Comparison of ENCODE assay signal across 8 cellular contexts in genomic region chr17:48054238-48055185, GRCh38. TPM values are rescaled to one million over a fixed set of nuclear protein-coding genes. Genes with fewer than 3 reads are reported as not detected.
A peak's percentile ranks its signal among the peaks of the same experiment; 100 is the strongest.
DNase-seq lines count a peak whose midpoint lies in the region; ATAC-seq and TF ChIP-seq lines count a peak whose summit lies in the region.

No MANE protein-coding gene starts in this region.

- H2AK5ac ChIP-seq in trophoblast cell (ENCODE audit: low read length): no peak overlapping the region

- peak overlapping the region; percentile 31 for H2BK5ac ChIP-seq in trophoblast cell (ENCODE audit: low read depth, low read length, poor library complexity)

- DNase-seq in BJ (ENCODE audit: low read depth) (peak; percentile 57), NCI-H1105 (lab: John Stamatoyannopoulos, UW) (peak; percentile 60), left cardiac atrium (peak; percentile 75), trophoblast cell (peak; percentile 26 to 60), MV-4-11 (lab: John Stamatoyannopoulos, UW) (no peak)
- no peak for DNase-seq in activated naive CD8-positive, alpha-beta T cell treated with anti-CD3 and anti-CD28 coated beads for 36 hours

- no peak overlapping the region for H2BK120ac ChIP-seq in trophoblast cell (ENCODE audit: insufficient read depth, low read length, poor library complexity)

- H3K4me2 ChIP-seq in trophoblast cell (ENCODE audit: low read length): peak overlapping the region; percentile 79

- no peak overlapping the region for H2AFZ ChIP-seq in trophoblast cell (ENCODE audit: insufficient read depth, low read length, poor library complexity)

- H3K14ac ChIP-seq in trophoblast cell (ENCODE audit: low read length): peak overlapping the region; percentile 10

- WGBS in trophoblast cell (ENCODE audit: extremely low coverage, insufficient coverage, insufficient read length): no CpG with 5 or more reads among the region's 34 CpGs

- ATAC-seq in left cardiac atrium (peak; percentile 64 to 70), GM21367 (IDR thresholded peaks at IDR 0.05; ENCODE audit: unreplicated experiment) (no peak), HG02759 (IDR thresholded peaks at IDR 0.05; ENCODE audit: unreplicated experiment) (no peak)

- peak overlapping the region; percentile 8 for H4K8ac ChIP-seq in trophoblast cell (ENCODE audit: low read depth, low read length)

- intact Hi-C loops in left cardiac atrium (cut with DNase I): no loop called here

- POLR2A ChIA-PET in BJ (lab: Charles Lee): interaction anchor here (0.6 to 1.5 kb wide), 2 partner anchors 15 to 46 kb away, joined by 4 to 12 read pairs; partner anchors contain the start of gene CBX1

- peak overlapping the region; percentile 98 for H3K27ac Mint-ChIP-seq in activated naive CD8-positive, alpha-beta T cell treated with anti-CD3 and anti-CD28 coated beads for 36 hours

- H4K12ac ChIP-seq in trophoblast cell (ENCODE audit: low read depth, low read length): no peak overlapping the region

- H3K4me3 ChIP-seq in BJ (ENCODE audit: low read depth, low read length) (peak overlapping the region; percentile 36), trophoblast cell (ENCODE audit: low read depth, low read length) (peak overlapping the region; percentile 69)

- peaks cover 27 to 35% of the 10 kb centered on the region in 2 experiments for H3K4me1 ChIP-seq in trophoblast cell (ENCODE audit: control insufficient read depth in 1 of 2, insufficient read depth in 2 of 2, low read length in 2 of 2)

- peaks cover 64% of the 10 kb centered on the region for H3K4me1 Mint-ChIP-seq in activated naive CD8-positive, alpha-beta T cell treated with anti-CD3 and anti-CD28 coated beads for 36 hours

- H3K79me1 ChIP-seq in trophoblast cell (ENCODE audit: low read length): peaks cover 6% of the 10 kb centered on the region

- peaks cover 62% of the 10 kb centered on the region for H3K36me3 Mint-ChIP-seq in activated naive CD8-positive, alpha-beta T cell treated with anti-CD3 and anti-CD28 coated beads for 36 hours

- no peak overlapping the region for H3K23ac ChIP-seq in trophoblast cell (ENCODE audit: low read length)

- peak overlapping the region; percentile 67 for H3K18ac ChIP-seq in trophoblast cell (ENCODE audit: low read length)

- H4K91ac ChIP-seq in trophoblast cell (ENCODE audit: low read depth, low read length): peak overlapping the region; percentile 48

- peak overlapping the region; percentile 14 for H3K9ac ChIP-seq in trophoblast cell (ENCODE audit: low read length)

- no peaks in the 10 kb centered on the region for H3K9me3 ChIP-seq in trophoblast cell (ENCODE audit: insufficient read depth, low read depth, low read length)

- no peak overlapping the region for H2BK12ac ChIP-seq in trophoblast cell (ENCODE audit: low read length)

- CTCF ChIA-PET in BJ (lab: Yijun Ruan, JAX): interaction anchor here (0.6 to 3.3 kb wide), 8 partner anchors 11 to 64 kb away, joined by 3 to 10 read pairs (median 4); no protein-coding TSS in a partner anchor

- peak overlapping the region; percentile 52 for H3K4me3 Mint-ChIP-seq in activated naive CD8-positive, alpha-beta T cell treated with anti-CD3 and anti-CD28 coated beads for 36 hours

- no peaks in the 10 kb centered on the region for H3K27me3 Mint-ChIP-seq in activated naive CD8-positive, alpha-beta T cell treated with anti-CD3 and anti-CD28 coated beads for 36 hours

- peaks cover 25% of the 10 kb centered on the region for H3K36me3 ChIP-seq in BJ (ENCODE audit: control insufficient read depth, insufficient read depth, low read length)
- H3K36me3 ChIP-seq in trophoblast cell (ENCODE audit: control insufficient read depth in 1 of 2, insufficient read depth in 2 of 2, low read length in 2 of 2): peaks cover 53 to 71% of the 10 kb centered on the region in 2 experiments

- peaks cover 5% of the 10 kb centered on the region for H3K79me2 ChIP-seq in trophoblast cell (ENCODE audit: control insufficient read depth, insufficient read depth, low read length, poor library complexity)

- H3K9me3 Mint-ChIP-seq in activated naive CD8-positive, alpha-beta T cell treated with anti-CD3 and anti-CD28 coated beads for 36 hours: no peaks in the 10 kb centered on the region

- no peak for TF ChIP-seq CTCF in BJ (IDR thresholded peaks at IDR 0.05; ENCODE audit: insufficient read depth, low read depth, low read length)

- H3K4ac ChIP-seq in trophoblast cell (ENCODE audit: low read depth, low read length): peak overlapping the region; percentile 64

- H3K27ac ChIP-seq in trophoblast cell (ENCODE audit: low read depth, low read length): peak overlapping the region; percentile 52

- H3K27me3 ChIP-seq in BJ (ENCODE audit: control insufficient read depth, insufficient read depth, low read length) (no peaks in the 10 kb centered on the region), trophoblast cell (ENCODE audit: insufficient read depth, low read length) (no peaks in the 10 kb centered on the region)

RNA-seq across cellular contexts. Expression of gene NFE2L1, which starts 6.4 kb away (rescaled TPM):
- 255 and 281 TPM in 2 replicates for polyA plus RNA-seq in BJ (2011; rRNA removed)
- 169 and 279 TPM in 2 replicates for polyA minus RNA-seq in BJ (2011; rRNA and poly(A)+ RNA removed)
- 10 to 100 TPM; 99.0 to 99.7 TPM for total RNA-seq in activated naive CD8-positive, alpha-beta T cell treated with anti-CD3 and anti-CD28 coated beads for 36 hours
- 100 to 1,000 TPM; 527 to 675 TPM for total RNA-seq in left cardiac atrium
- 87.8 and 92.2 TPM in 2 replicates for polyA plus RNA-seq in trophoblast cell (2013)

RNA-seq across cellular contexts. Expression of gene COPZ2, which starts 16.9 kb away (rescaled TPM):
- polyA plus RNA-seq in BJ (2011; rRNA removed): 132 and 181 TPM in 2 replicates
- polyA minus RNA-seq in BJ (2011; rRNA and poly(A)+ RNA removed): 103 and 118 TPM in 2 replicates
- total RNA-seq in activated naive CD8-positive, alpha-beta T cell treated with anti-CD3 and anti-CD28 coated beads for 36 hours: 1 to 10 TPM; 6.3 to 7.5 TPM
- total RNA-seq in left cardiac atrium: 10 to 100 TPM; 50.5 to 54.0 TPM
- polyA plus RNA-seq in trophoblast cell (2013): 1.8 and 2.3 TPM in 2 replicates

RNA-seq across cellular contexts. Expression of gene CBX1, which starts 46.8 kb away (rescaled TPM):
- 20.7 and 40.4 TPM in 2 replicates for polyA plus RNA-seq in BJ (2011; rRNA removed)
- 7.6 and 7.8 TPM in 2 replicates for polyA minus RNA-seq in BJ (2011; rRNA and poly(A)+ RNA removed)
- 10 to 100 TPM; 60.3 to 60.5 TPM for total RNA-seq in activated naive CD8-positive, alpha-beta T cell treated with anti-CD3 and anti-CD28 coated beads for 36 hours
- 10 to 100 TPM; 29.2 to 35.6 TPM for total RNA-seq in left cardiac atrium
- 82.8 and 87.6 TPM in 2 replicates for polyA plus RNA-seq in trophoblast cell (2013)

RNA-seq across cellular contexts. Expression of gene SNX11, which starts 53.1 kb away (rescaled TPM):
- 23.5 and 27.3 TPM in 2 replicates for polyA plus RNA-seq in BJ (2011; rRNA removed)
- polyA minus RNA-seq in BJ (2011; rRNA and poly(A)+ RNA removed): 12.0 and 16.9 TPM in 2 replicates
- total RNA-seq in activated naive CD8-positive, alpha-beta T cell treated with anti-CD3 and anti-CD28 coated beads for 36 hours: 10 to 100 TPM; 32.0 to 33.1 TPM
- total RNA-seq in left cardiac atrium: 10 to 100 TPM; 13.3 to 14.7 TPM
- 8.8 and 9.5 TPM in 2 replicates for polyA plus RNA-seq in trophoblast cell (2013)

Comparison
In these comparisons a context has a peak if more than half of its experiments do, and no peak if none do; other contexts are left out.
1. DNase-seq: peak in BJ (single experiment), NCI-H1105 (single experiment), left cardiac atrium (single experiment) and trophoblast cell (2 of 2); none in activated naive CD8-positive, alpha-beta T cell treated with anti-CD3 and anti-CD28 coated beads for 36 hours (single experiment) and MV-4-11 (single experiment).
2. ATAC-seq: peak in left cardiac atrium (2 of 2); none in GM21367 (single experiment) and HG02759 (single experiment).
3. RNA of gene NFE2L1, which starts 6.4 kb away (total RNA-seq): 527 to 675 TPM in left cardiac atrium; 99.0 to 99.7 TPM in activated naive CD8-positive, alpha-beta T cell treated with anti-CD3 and anti-CD28 coated beads for 36 hours; every median in the first group is over 4 times any median in the second.
4. RNA of gene COPZ2, which starts 16.9 kb away (total RNA-seq): 50.5 to 54.0 TPM in left cardiac atrium; 6.3 to 7.5 TPM in activated naive CD8-positive, alpha-beta T cell treated with anti-CD3 and anti-CD28 coated beads for 36 hours; every median in the first group is over 4 times any median in the second.